ENCODE assay signal across 8 cellular contexts in the genomic region with DNA sequence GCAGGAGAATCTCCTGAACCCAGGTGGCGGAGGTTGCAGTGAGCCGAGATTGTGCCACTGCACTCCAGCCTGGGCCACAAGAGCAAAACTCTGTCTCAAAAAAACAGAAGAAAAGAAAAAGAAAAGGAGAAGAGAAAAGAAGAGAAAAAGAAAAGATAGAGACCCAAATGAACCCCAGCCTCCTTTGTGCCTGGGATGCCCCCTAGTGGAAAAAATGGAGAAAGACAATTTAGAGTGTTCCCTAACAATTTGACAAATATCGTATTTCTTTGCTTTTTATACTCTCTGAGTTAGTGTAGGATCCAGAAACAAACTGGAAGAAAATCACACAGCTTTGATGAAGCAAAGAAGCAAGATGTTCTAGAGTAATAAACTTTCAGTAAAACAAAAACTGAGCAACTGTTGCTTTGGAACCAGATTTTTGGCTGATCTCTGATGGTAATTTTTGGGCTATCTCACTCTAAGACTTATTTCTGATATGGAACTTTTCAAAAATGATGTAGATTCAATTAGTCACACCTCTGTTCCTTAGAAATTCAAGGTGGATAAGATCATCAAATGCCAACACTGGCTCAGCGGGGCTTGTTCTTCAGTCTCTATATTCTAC. TPM values are rescaled to one million over a fixed set of nuclear protein-coding genes. Genes with fewer than 3 reads are reported as not detected.
DNase-seq lines count a peak whose midpoint lies in the region; ATAC-seq and TF ChIP-seq lines count a peak whose summit lies in the region.

No MANE protein-coding gene starts in this region.

- H3K4me1 Mint-ChIP-seq in Calu3 (ENCODE audit: low read depth, unreplicated experiment), result no peaks in the 10 kb centered on the region

- H3K4me3 Mint-ChIP-seq in Calu3 (ENCODE audit: low read depth, unreplicated experiment), result no peak overlapping the region

- no peak overlapping the region for H3K4me3 ChIP-seq in lung
- H3K4me3 ChIP-seq in lower leg skin (ENCODE audit: low read depth, poor library complexity, severe bottlenecking), result no peak overlapping the region

- no peaks in the 10 kb centered on the region for H3K36me3 ChIP-seq in lung (ENCODE audit: control insufficient read depth in 2 of 2, insufficient read depth in 2 of 2, low read length in 2 of 2)

- H3K27ac ChIP-seq in VCaP (no peak overlapping the region), lung (ENCODE audit: low read depth in 1 of 2, low read length in 1 of 2) (no peak overlapping the region)

- BruUV-seq in Calu3 (replicated peaks; lab: Mats Ljungman, UMichigan), result no TSS peak

- TF ChIP-seq CTCF in Calu3 (IDR thresholded peaks at IDR 0.05; ENCODE audit: unreplicated experiment), result peak; percentile 71
- TF ChIP-seq CTCF in VCaP (conservative IDR thresholded peaks at IDR 0.05), result peak; percentile 93
- peak; percentile 50 for TF ChIP-seq CTCF in lung (IDR thresholded peaks at IDR 0.05; ENCODE audit: control extremely low read depth, extremely low read depth)
- TF ChIP-seq CTCF in lower leg skin (IDR thresholded peaks at IDR 0.05), result no peak

- no peak for TF ChIP-seq POLR2A in lower leg skin (IDR thresholded peaks at IDR 0.05)

- 66 to 74% methylated on average over 4 of the region's 4 CpGs for WGBS in lung, 2 donors
- 64 to 70% methylated on average over 4 of the region's 4 CpGs for WGBS in lower leg skin, 2 donors

- intact Hi-C loops in Calu3 (cut with micrococcal nuclease; ENCODE audit: unreplicated experiment) (loop anchor here (1.0 to 5.0 kb wide), 4 partner anchors 37 to 205 kb away; no protein-coding TSS in a partner anchor), posterior vena cava (cut with DNase I) (no loop called here), lower leg skin (cut with DNase I; ENCODE audit: low total_unique reads) (no loop called here)

- H3K9me3 Mint-ChIP-seq in Calu3 (ENCODE audit: low read depth, unreplicated experiment), result peaks cover 9% of the 10 kb centered on the region

- H3K27me3 ChIP-seq in lung (ENCODE audit: control insufficient read depth, insufficient read depth), result no peaks in the 10 kb centered on the region

- H3K36me3 Mint-ChIP-seq in Calu3 (ENCODE audit: insufficient read depth, unreplicated experiment), result no peaks in the 10 kb centered on the region

- no peaks in the 10 kb centered on the region for H3K27me3 Mint-ChIP-seq in Calu3 (ENCODE audit: unreplicated experiment)

- no peaks in the 10 kb centered on the region for H3K4me1 ChIP-seq in lung (ENCODE audit: control insufficient read depth in 2 of 2, insufficient read depth in 2 of 2, low read length in 2 of 2)

- no peak for DNase-seq in Calu3
- DNase-seq in HT-29 (ENCODE audit: low spot score), result peak; percentile 20
- no peak for DNase-seq in lung (ENCODE audit: low spot score)
- DNase-seq in posterior vena cava (ENCODE audit: low spot score), result no peak
- DNase-seq in cerebellar nuclear complex (lab: John Stamatoyannopoulos, UW), result no peak
- no peak for DNase-seq in lower leg skin (ENCODE audit: low spot score in 2 of 2)
- DNase-seq in activated CD4-positive, alpha-beta T cell treated with anti-CD3 and anti-CD28 coated beads, Interleukin-2, amount 50 U/mL, for 4 hours, result no peak

- no peak overlapping the region for H3K27ac Mint-ChIP-seq in Calu3 (ENCODE audit: unreplicated experiment)

- peaks cover 0 to 7% of the 10 kb centered on the region in 2 donors for H3K9me3 ChIP-seq in lung (ENCODE audit: control insufficient read depth in 2 of 2, insufficient read depth in 1 of 2, low read length in 1 of 2)

- CTCF ChIA-PET in Calu3 (lab: Charles Lee), result interaction anchor here (0.6 to 1.7 kb wide), 2 partner anchors 19 to 234 kb away, joined by 5 to 6 read pairs; a partner anchor contains a TSS

- no peak for ATAC-seq in lung (ENCODE audit: insufficient read depth, low FRiP score)

RNA-seq across cellular contexts. Expression of a gene that starts 18.6 kb away (rescaled TPM):
- total RNA-seq in Calu3 (2022) (73.5 and 82.7 TPM in 2 replicates), lung (10 to 100 TPM; 36.5 to 57.5 TPM), posterior vena cava (10 to 100 TPM; 19.0 to 24.0 TPM), lower leg skin (10 to 100 TPM; 12.6 to 24.0 (median 15.2) TPM)
- 17.4 and 30.6 TPM in 2 replicates for total RNA-seq in HT-29 (2014; rRNA removed; shearing (Covaris generic))
- polyA plus RNA-seq in lung, result 10 to 100 TPM; 34.7 to 39.3 TPM

RNA-seq across cellular contexts. Expression of a gene that starts 55.7 kb away (rescaled TPM):
- total RNA-seq in Calu3 (2022), result not detected in 2 replicates
- not detected in 2 replicates for total RNA-seq in HT-29 (2014; rRNA removed; shearing (Covaris generic))
- under 1 TPM; 0.40 to 0.80 TPM for total RNA-seq in lung
- polyA plus RNA-seq in lung, result under 1 TPM; 0.13 to 0.22 TPM
- 1 to 10 TPM in 1 of 2 donors, under 1 TPM in 1; 0.90 to 1.2 TPM for total RNA-seq in posterior vena cava
- total RNA-seq in lower leg skin, result under 1 TPM in 1 of 4 donors, not detected in 3; 0.06 TPM

Comparison
In these comparisons a context has a peak if more than half of its experiments do, and no peak if none do; other contexts are left out.
1. CTCF ChIP-seq: peak in Calu3 (single experiment), VCaP (single experiment) and lung (single experiment); none in lower leg skin (0 of 3).